8 cellular contexts compared by ENCODE assay signal in the genomic region with DNA sequence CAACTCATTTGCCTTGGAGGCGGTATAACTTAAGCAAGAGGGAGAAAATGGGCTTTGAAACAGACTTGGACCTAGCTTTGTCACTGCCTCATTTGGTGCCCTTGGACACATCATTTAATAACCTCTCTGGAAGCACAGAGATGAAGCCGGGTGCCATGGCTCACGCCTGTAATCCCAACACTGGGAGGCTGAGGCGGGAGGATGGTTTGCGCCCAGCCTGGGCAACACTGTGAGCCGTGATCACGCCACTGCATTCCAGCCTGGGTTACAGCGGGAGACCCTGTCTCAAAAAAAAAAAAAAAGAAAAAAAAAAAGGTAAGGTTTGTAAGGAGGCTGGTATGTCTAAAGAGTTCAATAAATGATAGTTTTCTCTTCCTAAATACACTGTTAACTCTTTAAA. TPM values are rescaled to one million over a fixed set of nuclear protein-coding genes. Genes with fewer than 3 reads are reported as not detected.
DNase-seq lines count a peak whose midpoint lies in the region; ATAC-seq and TF ChIP-seq lines count a peak whose summit lies in the region.

No MANE protein-coding gene starts in this region.

- H3K4me3 ChIP-seq in iPS-20b (ENCODE audit: low read length) (peak overlapping the region; percentile 96), testis (peak overlapping the region; percentile 74 to 76)

- peak overlapping the region; percentile 96 for H3K27ac Mint-ChIP-seq in activated CD4-positive, alpha-beta T cell treated with anti-CD3 and anti-CD28 coated beads, Interleukin-2, amount 10 ng/mL, durations not matched to agents 7 days and 5 days

- H3K4me1 ChIP-seq in iPS-20b (ENCODE audit: insufficient read depth, low read length): no peaks in the 10 kb centered on the region; the same call in 1 of the 2 replicates
- H3K4me1 ChIP-seq in testis: peaks cover 11% of the 10 kb centered on the region

- H3K36me3 ChIP-seq in iPS-20b (ENCODE audit: insufficient read depth, low read depth, low read length): peaks cover 49% of the 10 kb centered on the region
- H3K36me3 ChIP-seq in testis (ENCODE audit: low read depth, missing control alignments): no peaks in the 10 kb centered on the region

- no peak for TF ChIP-seq CTCF in testis (IDR thresholded peaks at IDR 0.05)

- H3K9ac ChIP-seq in iPS-20b (ENCODE audit: low read depth, low read length): peak overlapping the region; percentile 99

- intact Hi-C loops in testis (cut with DNase I; ENCODE audit: low total_unique reads): no loop called here

- H3K27ac ChIP-seq in iPS-20b (ENCODE audit: low read length) (peak overlapping the region; percentile 73), testis (peak overlapping the region in 1 of 2 donors; percentile 88)

- H3K36me3 Mint-ChIP-seq in activated CD4-positive, alpha-beta T cell treated with anti-CD3 and anti-CD28 coated beads, Interleukin-2, amount 10 ng/mL, durations not matched to agents 7 days and 5 days (ENCODE audit: low read depth): peaks cover 35% of the 10 kb centered on the region

- no peak for TF ChIP-seq POLR2A in testis (IDR thresholded peaks at IDR 0.05)

- DNase-seq in activated CD4-positive, alpha-beta T cell treated with anti-CD3 and anti-CD28 coated beads, Interleukin-2, amount 10 ng/mL, durations not matched to agents 7 days and 5 days: no peak
- no peak for DNase-seq in activated CD4-positive, alpha-beta T cell treated with anti-CD3 and anti-CD28 coated beads for 4 hours
- DNase-seq in activated CD8-positive, alpha-beta memory T cell treated with anti-CD3 and anti-CD28 coated beads, Interleukin-2, amount 50 U/mL, for 48 hours: peak; percentile 63
- no peak for DNase-seq in testis

- H3K4me1 Mint-ChIP-seq in activated CD4-positive, alpha-beta T cell treated with anti-CD3 and anti-CD28 coated beads, Interleukin-2, amount 10 ng/mL, durations not matched to agents 7 days and 5 days: peaks cover 27% of the 10 kb centered on the region

- H3K9me3 ChIP-seq in iPS-20b (ENCODE audit: insufficient read depth, low read depth, low read length) (no peaks in the 10 kb centered on the region), testis (no peaks in the 10 kb centered on the region)

- H3K27me3 ChIP-seq in iPS-20b (ENCODE audit: insufficient read depth, low read length): no peaks in the 10 kb centered on the region
- no peaks in the 10 kb centered on the region for H3K27me3 ChIP-seq in testis

- H3K9me3 Mint-ChIP-seq in activated CD4-positive, alpha-beta T cell treated with anti-CD3 and anti-CD28 coated beads, Interleukin-2, amount 10 ng/mL, durations not matched to agents 7 days and 5 days: no peaks in the 10 kb centered on the region

- no peaks in the 10 kb centered on the region for H3K27me3 Mint-ChIP-seq in activated CD4-positive, alpha-beta T cell treated with anti-CD3 and anti-CD28 coated beads, Interleukin-2, amount 10 ng/mL, durations not matched to agents 7 days and 5 days

- CTCF ChIA-PET in activated CD4-positive, alpha-beta T cell treated with anti-CD3 and anti-CD28 coated beads, Interleukin-2, amount 10 ng/mL, durations not matched to agents 7 days and 5 days (lab: Charles Lee): no interaction called here

- 23 to 26% methylated on average over 8 of the region's 8 CpGs for WGBS in testis, 2 donors

- POLR2A ChIA-PET in activated CD4-positive, alpha-beta T cell treated with anti-CD3 and anti-CD28 coated beads, Interleukin-2, amount 10 ng/mL, durations not matched to agents 7 days and 5 days (lab: Charles Lee): no interaction called here

- no peak for ATAC-seq in GM19395 (IDR thresholded peaks at IDR 0.05; ENCODE audit: unreplicated experiment)
- no peak for ATAC-seq in HG03139 (IDR thresholded peaks at IDR 0.05; ENCODE audit: unreplicated experiment)
- no peak for ATAC-seq in GM18502 (IDR thresholded peaks at IDR 0.05; ENCODE audit: poor library complexity, unreplicated experiment)

- H3K4me3 Mint-ChIP-seq in activated CD4-positive, alpha-beta T cell treated with anti-CD3 and anti-CD28 coated beads, Interleukin-2, amount 10 ng/mL, durations not matched to agents 7 days and 5 days: peak overlapping the region; percentile 94

RNA-seq across cellular contexts. Expression of a gene that starts 0.8 kb away (rescaled TPM):
- total RNA-seq in activated CD4-positive, alpha-beta T cell treated with anti-CD3 and anti-CD28 coated beads, Interleukin-2, amount 10 ng/mL, durations not matched to agents 7 days and 5 days: 10 to 100 TPM; 54.4 to 60.6 TPM
- total RNA-seq in testis: 10 to 100 TPM; 60.5 to 69.4 TPM
- 76.5 TPM for polyA plus RNA-seq in testis (ENCODE audit: insufficient read depth, low read depth, low replicate concordance)

RNA-seq across cellular contexts. Expression of a gene that starts 1.0 kb away (rescaled TPM):
- 10 to 100 TPM; 17.0 to 17.2 TPM for total RNA-seq in activated CD4-positive, alpha-beta T cell treated with anti-CD3 and anti-CD28 coated beads, Interleukin-2, amount 10 ng/mL, durations not matched to agents 7 days and 5 days
- total RNA-seq in testis: 10 to 100 TPM; 44.0 to 47.6 TPM
- 65.5 TPM for polyA plus RNA-seq in testis (ENCODE audit: insufficient read depth, low read depth, low replicate concordance)
